ENCODE assay signal across 14 cellular contexts in the genomic region with DNA sequence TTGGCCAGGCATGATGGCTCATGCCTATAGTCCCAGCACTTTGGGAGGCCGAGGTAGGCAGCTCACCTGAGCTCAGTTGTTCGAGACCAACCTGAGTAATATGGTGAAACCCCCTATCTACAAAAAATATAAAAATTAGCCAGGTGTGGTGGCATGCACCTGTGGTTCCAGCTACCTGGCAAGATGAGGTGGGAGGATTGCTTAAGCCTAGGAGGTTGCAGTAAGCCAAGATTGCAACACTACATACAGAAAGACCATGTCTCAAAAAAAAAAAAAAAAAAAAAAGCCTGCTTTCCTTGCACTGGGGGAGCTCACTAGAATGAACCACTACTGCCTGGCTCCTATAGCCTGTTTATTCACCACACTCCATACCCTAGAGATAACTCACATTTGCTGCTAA. TPM values are rescaled to one million over a fixed set of nuclear protein-coding genes. Genes with fewer than 3 reads are reported as not detected.
DNase-seq lines count a peak whose midpoint lies in the region; ATAC-seq, FAIRE-seq and TF ChIP-seq lines count a peak whose summit lies in the region.
"Had no signal": no experiment of that assay in that cellular context is flagged by ENCODE, and none has a peak within 500 bp of the region (broad histone marks: within the 10 kb centered on the region; RNA-seq: fewer than 3 reads in every experiment).

No MANE protein-coding gene starts in this region.

- CTCF ChIA-PET in MCF 10A (lab: Yijun Ruan, JAX), result interaction anchor here (0.5 to 0.8 kb wide), 4 partner anchors 23 to 1794 kb away, joined by 3 read pairs; no protein-coding TSS in a partner anchor
- CTCF ChIA-PET in mammary epithelial cell (lab: Charles Lee; ENCODE audit: low non-redundant PET), result interaction anchor here (0.7 kb wide), 1 partner anchor 831 kb away, joined by 43 read pairs; no protein-coding TSS in a partner anchor
- CTCF ChIA-PET in HepG2 (lab: Yijun Ruan, JAX; ENCODE audit: low intra/inter-chr PET ratio, low total read pairs), result no interaction called here

- H3K4me1 ChIP-seq in breast epithelium (no peaks in the 10 kb centered on the region), mammary epithelial cell (ENCODE audit: insufficient read depth, low read length) (peaks cover 4% of the 10 kb centered on the region), HepG2 (ENCODE audit: insufficient read depth, low read length) (peaks cover 3% of the 10 kb centered on the region; the same call in 1 of the 2 replicates), aorta (ENCODE audit: control insufficient read depth in 1 of 2, insufficient read depth in 2 of 2, low read length in 2 of 2) (no peaks in the 10 kb centered on the region), small intestine (ENCODE audit: control insufficient read depth in 2 of 2, insufficient read depth in 1 of 2, low read depth in 1 of 2, low read length in 1 of 2) (peaks cover 0 to 2% of the 10 kb centered on the region in 2 donors)
- H3K4me1 ChIP-seq: HAP-1 had no signal

- H3K36me3 ChIP-seq in breast epithelium (no peaks in the 10 kb centered on the region), mammary epithelial cell (ENCODE audit: insufficient read depth, low read length) (no peaks in the 10 kb centered on the region), HepG2 (replicated peaks in 1 of 2; ENCODE audit: control insufficient read depth in 1 of 2, insufficient read depth in 2 of 2, low read length in 2 of 2) (no peaks in the 10 kb centered on the region), aorta (ENCODE audit: control insufficient read depth in 1 of 2, insufficient read depth in 2 of 2, low read length in 1 of 2) (no peaks in the 10 kb centered on the region), small intestine (ENCODE audit: control insufficient read depth in 2 of 2, insufficient read depth in 2 of 2, low read length in 2 of 2) (no peaks in the 10 kb centered on the region)
- H3K36me3 ChIP-seq: BLaER1, HAP-1 had no signal

- in situ Hi-C loops in mammary epithelial cell (cut with MboI; ENCODE audit: low sequenced_read_pairs in 2 of 2) (no loop called here), HepG2 (cut with HindIII; ENCODE audit: extremely low pct_ligation_motif_present, low pct_unique_long_range_greater_than_20kb) (no loop called here)

- no peaks in the 10 kb centered on the region for H3K9me3 Mint-ChIP-seq in MCF 10A (ENCODE audit: unreplicated experiment)
- H3K9me3 Mint-ChIP-seq: CD4-positive, CD25-positive, alpha-beta regulatory T cell had no signal

- POLR2A ChIA-PET in MCF 10A (lab: Yijun Ruan, JAX), result interaction anchor here (0.7 to 18.1 kb wide), 6 partner anchors 9 to 196 kb away, joined by 4 to 376 read pairs (median 6); a partner anchor contains a TSS
- POLR2A ChIA-PET in HepG2 (lab: Yijun Ruan, JAX), result interaction anchor here (1.3 to 1.6 kb wide), 2 partner anchors 9 to 111 kb away, joined by 3 to 4 read pairs; no protein-coding TSS in a partner anchor

- WGBS in mammary epithelial cell (ENCODE audit: low coverage, missing lambda C conversion rate), result 79% methylated on average over 2 of the region's 2 CpGs
- 49% methylated on average over 2 of the region's 2 CpGs for whole genome bisulfite sequencing in HepG2 (ENCODE audit: low lambda C conversion rate)
- WGBS in aorta, 2 donors, result 70 to 96% methylated on average over 2 of the region's 2 CpGs
- 70 to 89% (median 74%) methylated on average over 2 of the region's 2 CpGs for WGBS in small intestine, 3 donors

- no peak overlapping the region for H3K27ac Mint-ChIP-seq in MCF 10A (ENCODE audit: low read depth, unreplicated experiment)
- H3K27ac Mint-ChIP-seq: CD4-positive, CD25-positive, alpha-beta regulatory T cell had no signal

- no peaks in the 10 kb centered on the region for H3K27me3 ChIP-seq in breast epithelium
- no peaks in the 10 kb centered on the region for H3K27me3 ChIP-seq in mammary epithelial cell (ENCODE audit: insufficient read depth, low read length)
- peaks cover 0 to 2% of the 10 kb centered on the region in 2 experiments; a peak in 2 of 5 replicates for H3K27me3 ChIP-seq in HepG2 (ENCODE audit: control insufficient read depth in 1 of 2, insufficient read depth in 2 of 2, low read length in 2 of 2)
- H3K27me3 ChIP-seq in aorta (ENCODE audit: control insufficient read depth in 1 of 2, insufficient read depth in 2 of 2, low read length in 1 of 2), result no peaks in the 10 kb centered on the region
- H3K27me3 ChIP-seq in small intestine (ENCODE audit: control insufficient read depth in 2 of 2, insufficient read depth in 2 of 2, low read length in 2 of 2), result no peaks in the 10 kb centered on the region
- H3K27me3 ChIP-seq: BLaER1 had no signal

- H3K4me3 ChIP-seq in breast epithelium (no peak overlapping the region), mammary epithelial cell (replicated peaks in 1 of 3; ENCODE audit: insufficient read depth in 1 of 3, low read depth in 2 of 3, low read length in 3 of 3) (no peak overlapping the region), HepG2 (replicated peaks in 1 of 3; ENCODE audit: insufficient read depth in 1 of 3, low read depth in 2 of 3, low read length in 3 of 3) (no peak overlapping the region), aorta (ENCODE audit: low read length in 2 of 2) (no peak overlapping the region), small intestine (ENCODE audit: low read depth in 1 of 2, low read length in 2 of 2) (no peak overlapping the region)
- H3K4me3 ChIP-seq: BLaER1, HAP-1 had no signal

- FAIRE-seq in HepG2 (lab: Jason Lieb, UNC), result no peak
- FAIRE-seq in small intestine (lab: Jason Lieb, UNC), result no peak
- FAIRE-seq: H1 had no signal

- peaks cover 24% of the 10 kb centered on the region for H3K4me1 Mint-ChIP-seq in MCF 10A (ENCODE audit: insufficient read depth, unreplicated experiment)

- H2AFZ ChIP-seq in mammary epithelial cell (ENCODE audit: low read depth, low read length) (no peak overlapping the region), HepG2 (ENCODE audit: low read length) (no peak overlapping the region)

- H3K27ac ChIP-seq in breast epithelium (no peak overlapping the region), mammary epithelial cell (ENCODE audit: insufficient read depth, low read depth, low read length) (no peak overlapping the region), HepG2 (ENCODE audit: extremely low read length, insufficient read depth, low read length) (no peak overlapping the region), aorta (ENCODE audit: low read depth in 1 of 2, low read length in 2 of 2) (no peak overlapping the region), small intestine (ENCODE audit: low read depth in 1 of 2, low read length in 1 of 2) (no peak overlapping the region)
- H3K27ac ChIP-seq: BLaER1 had no signal

- no peak overlapping the region for H3K4me3 Mint-ChIP-seq in MCF 10A (ENCODE audit: unreplicated experiment)
- H3K4me3 Mint-ChIP-seq: CD4-positive, CD25-positive, alpha-beta regulatory T cell had no signal

- peak; percentile 17; the same call in 1 of the 3 replicates for ATAC-seq in HepG2
- no peak for ATAC-seq in aorta (ENCODE audit: low FRiP score)

- TF ChIP-seq EP300 in HepG2 (IDR thresholded peaks at IDR 0.05; ENCODE audit: low read depth in 2 of 2, low read length in 2 of 2) (no peak), HepG2 (CRISPR knock-in tag; IDR thresholded peaks at IDR 0.05; ENCODE audit: borderline replicate concordance) (no peak)

- H3K9ac ChIP-seq in mammary epithelial cell (ENCODE audit: insufficient read depth, low read length), result no peak overlapping the region
- no peak overlapping the region for H3K9ac ChIP-seq in HepG2 (ENCODE audit: insufficient read depth, low read depth, low read length)
- H3K9ac ChIP-seq: BLaER1 had no signal

- no peaks in the 10 kb centered on the region for H3K27me3 Mint-ChIP-seq in MCF 10A (ENCODE audit: insufficient read depth, unreplicated experiment)

- dilution Hi-C loops in mammary epithelial cell (cut with HindIII; ENCODE audit: low sequenced_read_pairs), result no loop called here

- no peak for TF ChIP-seq RAD21 in HepG2 (CRISPR knock-in tag; IDR thresholded peaks at IDR 0.05)

- H3K79me2 ChIP-seq in mammary epithelial cell (ENCODE audit: insufficient read depth, low read length) (peaks cover 5% of the 10 kb centered on the region), HepG2 (ENCODE audit: insufficient read depth, low read length) (no peaks in the 10 kb centered on the region)

- DNase-seq in MCF 10A (ENCODE audit: unreplicated experiment), result peak; percentile 76
- DNase-seq in breast epithelium (ENCODE audit: low spot score in 2 of 2), result no peak
- peak; percentile 28 for DNase-seq in mammary epithelial cell
- no peak for DNase-seq in HepG2 (ENCODE audit: low spot score)
- no peak for DNase-seq in aorta
- no peak for DNase-seq in cerebellar cortex (ENCODE audit: low spot score)
- no peak for DNase-seq in small intestine
- DNase-seq: 8988T; CD4-positive, CD25-positive, alpha-beta regulatory T cell; DMS53 had no signal

- TF ChIP-seq CTCF in MCF 10A (IDR thresholded peaks at IDR 0.05; ENCODE audit: unreplicated experiment), result no peak
- no peak for TF ChIP-seq CTCF in breast epithelium (IDR thresholded peaks at IDR 0.05)
- no peak for TF ChIP-seq CTCF in mammary epithelial cell (conservative IDR thresholded peaks at IDR 0.05 in 1 of 2, IDR thresholded peaks at IDR 0.05 in 1 of 2; ENCODE audit: extremely low read depth in 1 of 2, insufficient read depth in 1 of 2, low read depth in 1 of 2, low read length in 2 of 2)
- TF ChIP-seq CTCF in HepG2 (CRISPR knock-in tag; IDR thresholded peaks at IDR 0.05), result no peak

- TF ChIP-seq POLR2A in breast epithelium (IDR thresholded peaks at IDR 0.05), result no peak
- no peak for TF ChIP-seq POLR2A in HepG2 (IDR thresholded peaks at IDR 0.05; ENCODE audit: insufficient read depth in 1 of 2, low read depth in 2 of 2, low read length in 2 of 2)

- H3K36me3 Mint-ChIP-seq in MCF 10A (ENCODE audit: insufficient read depth, unreplicated experiment), result peaks cover 5% of the 10 kb centered on the region
- H3K36me3 Mint-ChIP-seq: CD4-positive, CD25-positive, alpha-beta regulatory T cell had no signal

- H3K9me3 ChIP-seq in breast epithelium (no peaks in the 10 kb centered on the region), mammary epithelial cell (replicated peaks; ENCODE audit: insufficient read depth, low read length) (no peaks in the 10 kb centered on the region), HepG2 (ENCODE audit: low read length) (no peaks in the 10 kb centered on the region), aorta (ENCODE audit: control insufficient read depth, low read length) (no peaks in the 10 kb centered on the region), small intestine (ENCODE audit: control insufficient read depth, low read depth) (no peaks in the 10 kb centered on the region)
- H3K9me3 ChIP-seq: BLaER1, HAP-1 had no signal

- no TSS peak for BruUV-seq in MCF 10A (replicated peaks; lab: Mats Ljungman, UMichigan)
- no TSS peak for BruUV-seq in mammary epithelial cell (replicated peaks; lab: Mats Ljungman, UMichigan)
- no TSS peak for BruUV-seq in HepG2 (replicated peaks; lab: Mats Ljungman, UMichigan)

- H4K20me1 ChIP-seq in mammary epithelial cell (ENCODE audit: insufficient read depth, low read length) (no peaks in the 10 kb centered on the region), HepG2 (ENCODE audit: insufficient read depth, low read length) (no peaks in the 10 kb centered on the region)
- H4K20me1 ChIP-seq: BLaER1 had no signal

- H3K4me2 ChIP-seq in mammary epithelial cell (ENCODE audit: insufficient read depth, low read depth, low read length) (no peak overlapping the region), HepG2 (ENCODE audit: low read depth, low read length) (no peak overlapping the region)
- H3K4me2 ChIP-seq: BLaER1 had no signal

- intact Hi-C loops in MCF 10A (cut with micrococcal nuclease), result no loop called here
- intact Hi-C loops in breast epithelium (cut with DNase I; ENCODE audit: low total_unique reads), result loop anchor here (10.0 kb wide), 1 partner anchor 207 kb away; a partner anchor contains a TSS
- intact Hi-C loops in mammary epithelial cell (cut with micrococcal nuclease), result no loop called here
- intact Hi-C loops in HepG2 (cut with micrococcal nuclease; ENCODE audit: unreplicated experiment), result no loop called here
- intact Hi-C loops in aorta (cut with DNase I), result no loop called here

RNA-seq across cellular contexts. Expression of a gene that starts 7.4 kb away (rescaled TPM):
- total RNA-seq in MCF 10A (2022) (348 and 366 TPM in 2 replicates), breast epithelium (100 to 1,000 TPM; 180 to 263 (median 236) TPM), mammary epithelial cell (100 to 1,000 TPM; 213 to 257 TPM), HepG2 (2016; rRNA removed; fragmentation: Illumina TruSeq; extraction: Trizol) (55.8 and 155 TPM in 2 replicates), aorta (100 to 1,000 TPM; 193 to 397 TPM)
- polyA plus RNA-seq in mammary epithelial cell (279 TPM), HepG2 (2011; rRNA removed) (331 and 367 TPM in 2 replicates), aorta (100 to 1,000 TPM in 1 of 2 donors, 10 to 100 TPM in 1; 48.8 to 167 TPM), small intestine (10 to 100 TPM; 81.2 to 100.0 (median 93.3) TPM)
- polyA minus RNA-seq in mammary epithelial cell, result 256 TPM
- 17.0 and 17.4 TPM in 2 replicates for total RNA-seq in HepG2 (2016; cell fraction: cytosol; rRNA removed; fragmentation: Illumina TruSeq; extraction: Trizol; ENCODE audit: low read depth)
- 56.1 and 159 TPM in 2 replicates for total RNA-seq in HepG2 (2016; cell fraction: insoluble cytoplasmic fraction; rRNA removed; fragmentation: Illumina TruSeq; extraction: Trizol)
- total RNA-seq in HepG2 (2016; cell fraction: membrane; rRNA removed; fragmentation: Illumina TruSeq; extraction: Trizol), result 24.5 and 25.4 TPM in 2 replicates
- 512 and 527 TPM in 2 replicates for total RNA-seq in HepG2 (2016; cell fraction: nucleus; rRNA removed; fragmentation: Illumina TruSeq; extraction: Trizol)
- polyA plus RNA-seq in HepG2 (2011; cell fraction: cytosol; rRNA removed), result 57.6 and 71.2 TPM in 2 replicates
- 1,062 and 1,322 TPM in 2 replicates for polyA plus RNA-seq in HepG2 (2011; cell fraction: nucleus; rRNA removed)
- polyA plus RNA-seq in HepG2 (2012), result 226 and 241 TPM in 2 replicates
- polyA plus RNA-seq in HepG2 (2016; cell fraction: cytosol; fragmentation: Illumina TruSeq; extraction: Trizol; ENCODE audit: low read depth), result 3.7 and 4.3 TPM in 2 replicates
- 67.1 and 68.7 TPM in 2 replicates for polyA plus RNA-seq in HepG2 (2016; cell fraction: insoluble cytoplasmic fraction; fragmentation: Illumina TruSeq; extraction: Trizol; ENCODE audit: low read depth)
- 13.5 TPM in 2 replicates for polyA plus RNA-seq in HepG2 (2016; cell fraction: membrane; fragmentation: Illumina TruSeq; extraction: Trizol; ENCODE audit: low read depth)
- 1,060 and 1,066 TPM in 2 replicates for polyA plus RNA-seq in HepG2 (2016; cell fraction: nucleus; fragmentation: Illumina TruSeq; extraction: Trizol; ENCODE audit: insufficient read depth, low read depth)
- 260 and 404 TPM in 2 replicates for polyA minus RNA-seq in HepG2 (2011; rRNA and poly(A)+ RNA removed; ENCODE audit: low replicate concordance)
- 43.2 and 67.4 TPM in 2 replicates for polyA minus RNA-seq in HepG2 (2011; cell fraction: cytosol; rRNA and poly(A)+ RNA removed)
- 961 and 1,136 TPM in 2 replicates for polyA minus RNA-seq in HepG2 (2011; cell fraction: nucleus; rRNA and poly(A)+ RNA removed)

RNA-seq across cellular contexts. Expression of a gene that starts 29.7 kb away (rescaled TPM):
- total RNA-seq in MCF 10A (2022), result 49.1 and 52.2 TPM in 2 replicates
- total RNA-seq in breast epithelium, result 10 to 100 TPM; 26.7 to 35.1 (median 31.8) TPM
- 10 to 100 TPM; 42.7 to 43.3 TPM for total RNA-seq in mammary epithelial cell
- polyA plus RNA-seq in mammary epithelial cell, result 42.4 TPM
- 59.1 TPM for polyA minus RNA-seq in mammary epithelial cell
- total RNA-seq in HepG2 (2016; rRNA removed; fragmentation: Illumina TruSeq; extraction: Trizol), result 51.3 and 103 TPM in 2 replicates
- 17.1 and 22.7 TPM in 2 replicates for total RNA-seq in HepG2 (2016; cell fraction: cytosol; rRNA removed; fragmentation: Illumina TruSeq; extraction: Trizol; ENCODE audit: low read depth)
- 48.3 and 106 TPM in 2 replicates for total RNA-seq in HepG2 (2016; cell fraction: insoluble cytoplasmic fraction; rRNA removed; fragmentation: Illumina TruSeq; extraction: Trizol)
- 29.4 and 31.6 TPM in 2 replicates for total RNA-seq in HepG2 (2016; cell fraction: membrane; rRNA removed; fragmentation: Illumina TruSeq; extraction: Trizol)
- total RNA-seq in HepG2 (2016; cell fraction: nucleus; rRNA removed; fragmentation: Illumina TruSeq; extraction: Trizol), result 105 and 118 TPM in 2 replicates
- polyA plus RNA-seq in HepG2 (2011; rRNA removed), result 72.5 and 74.9 TPM in 2 replicates
- 69.2 and 77.6 TPM in 2 replicates for polyA plus RNA-seq in HepG2 (2011; cell fraction: cytosol; rRNA removed)
- 125 and 131 TPM in 2 replicates for polyA plus RNA-seq in HepG2 (2011; cell fraction: nucleus; rRNA removed)
- polyA plus RNA-seq in HepG2 (2012), result 61.2 and 76.7 TPM in 2 replicates
- 13.3 and 16.7 TPM in 2 replicates for polyA plus RNA-seq in HepG2 (2016; cell fraction: cytosol; fragmentation: Illumina TruSeq; extraction: Trizol; ENCODE audit: low read depth)
- polyA plus RNA-seq in HepG2 (2016; cell fraction: insoluble cytoplasmic fraction; fragmentation: Illumina TruSeq; extraction: Trizol; ENCODE audit: low read depth), result 30.8 and 40.7 TPM in 2 replicates
- 17.3 and 20.9 TPM in 2 replicates for polyA plus RNA-seq in HepG2 (2016; cell fraction: membrane; fragmentation: Illumina TruSeq; extraction: Trizol; ENCODE audit: low read depth)
- polyA plus RNA-seq in HepG2 (2016; cell fraction: nucleus; fragmentation: Illumina TruSeq; extraction: Trizol; ENCODE audit: insufficient read depth, low read depth), result 107 and 111 TPM in 2 replicates
- polyA minus RNA-seq in HepG2 (2011; rRNA and poly(A)+ RNA removed; ENCODE audit: low replicate concordance), result 104 and 294 TPM in 2 replicates
- polyA minus RNA-seq in HepG2 (2011; cell fraction: cytosol; rRNA and poly(A)+ RNA removed), result 49.5 and 52.3 TPM in 2 replicates
- polyA minus RNA-seq in HepG2 (2011; cell fraction: nucleus; rRNA and poly(A)+ RNA removed), result 129 and 159 TPM in 2 replicates
- 10 to 100 TPM; 30.3 to 48.3 TPM for total RNA-seq in aorta
- 10 to 100 TPM; 15.5 to 18.6 TPM for polyA plus RNA-seq in aorta
- polyA plus RNA-seq in small intestine, result 10 to 100 TPM in 1 of 3 donors, 1 to 10 TPM in 2; 9.2 to 23.5 (median 9.4) TPM

RNA-seq across cellular contexts. Expression of a gene that starts 45.8 kb away (rescaled TPM):
- total RNA-seq in MCF 10A (2022) (49.9 and 56.0 TPM in 2 replicates), breast epithelium (100 to 1,000 TPM in 1 of 3 donors, 10 to 100 TPM in 2; 23.2 to 127 (median 55.7) TPM), mammary epithelial cell (100 to 1,000 TPM in 1 of 2 donors, 10 to 100 TPM in 1; 94.0 to 166 TPM), HepG2 (2016; rRNA removed; fragmentation: Illumina TruSeq; extraction: Trizol) (83.3 and 97.0 TPM in 2 replicates), aorta (10 to 100 TPM; 40.5 to 43.5 TPM)
- polyA plus RNA-seq in mammary epithelial cell (327 TPM), HepG2 (2011; rRNA removed) (151 and 157 TPM in 2 replicates), aorta (100 to 1,000 TPM in 1 of 2 donors, 10 to 100 TPM in 1; 23.9 to 256 TPM), small intestine (1,000 to 10,000 TPM in 1 of 3 donors, 100 to 1,000 TPM in 2; 286 to 1,108 (median 952) TPM)
- polyA minus RNA-seq in mammary epithelial cell, result 42.7 TPM
- 33.0 and 34.9 TPM in 2 replicates for total RNA-seq in HepG2 (2016; cell fraction: cytosol; rRNA removed; fragmentation: Illumina TruSeq; extraction: Trizol; ENCODE audit: low read depth)
- 91.8 and 96.6 TPM in 2 replicates for total RNA-seq in HepG2 (2016; cell fraction: insoluble cytoplasmic fraction; rRNA removed; fragmentation: Illumina TruSeq; extraction: Trizol)
- 38.7 and 40.7 TPM in 2 replicates for total RNA-seq in HepG2 (2016; cell fraction: membrane; rRNA removed; fragmentation: Illumina TruSeq; extraction: Trizol)
- 36.3 and 40.3 TPM in 2 replicates for total RNA-seq in HepG2 (2016; cell fraction: nucleus; rRNA removed; fragmentation: Illumina TruSeq; extraction: Trizol)
- polyA plus RNA-seq in HepG2 (2011; cell fraction: cytosol; rRNA removed), result 149 and 196 TPM in 2 replicates
- polyA plus RNA-seq in HepG2 (2011; cell fraction: nucleus; rRNA removed), result 67.9 and 94.0 TPM in 2 replicates
- polyA plus RNA-seq in HepG2 (2012), result 146 and 149 TPM in 2 replicates
- polyA plus RNA-seq in HepG2 (2016; cell fraction: cytosol; fragmentation: Illumina TruSeq; extraction: Trizol; ENCODE audit: low read depth), result 45.1 and 52.0 TPM in 2 replicates
- 141 and 157 TPM in 2 replicates for polyA plus RNA-seq in HepG2 (2016; cell fraction: insoluble cytoplasmic fraction; fragmentation: Illumina TruSeq; extraction: Trizol; ENCODE audit: low read depth)
- polyA plus RNA-seq in HepG2 (2016; cell fraction: membrane; fragmentation: Illumina TruSeq; extraction: Trizol; ENCODE audit: low read depth), result 48.0 and 51.7 TPM in 2 replicates
- polyA plus RNA-seq in HepG2 (2016; cell fraction: nucleus; fragmentation: Illumina TruSeq; extraction: Trizol; ENCODE audit: insufficient read depth, low read depth), result 89.3 and 90.1 TPM in 2 replicates
- polyA minus RNA-seq in HepG2 (2011; rRNA and poly(A)+ RNA removed; ENCODE audit: low replicate concordance), result 33.8 and 60.6 TPM in 2 replicates
- 17.8 and 20.1 TPM in 2 replicates for polyA minus RNA-seq in HepG2 (2011; cell fraction: cytosol; rRNA and poly(A)+ RNA removed)
- polyA minus RNA-seq in HepG2 (2011; cell fraction: nucleus; rRNA and poly(A)+ RNA removed), result 16.2 and 24.6 TPM in 2 replicates

RNA-seq across cellular contexts. Expression of a gene that starts 52.6 kb away (rescaled TPM):
- total RNA-seq in MCF 10A (2022) (1.6 and 3.0 TPM in 2 replicates), breast epithelium (10 to 100 TPM; 33.8 to 92.0 (median 50.8) TPM), mammary epithelial cell (1 to 10 TPM; 2.2 to 7.3 TPM), HepG2 (2016; rRNA removed; fragmentation: Illumina TruSeq; extraction: Trizol) (7.2 and 9.0 TPM in 2 replicates), aorta (10 to 100 TPM; 60.3 to 83.8 TPM)
- polyA plus RNA-seq in mammary epithelial cell (6.0 TPM), HepG2 (2011; rRNA removed) (56.7 and 68.6 TPM in 2 replicates), aorta (100 to 1,000 TPM; 180 to 186 TPM), small intestine (100 to 1,000 TPM in 1 of 3 donors, 10 to 100 TPM in 2; 80.1 to 110 (median 92.6) TPM)
- polyA minus RNA-seq in mammary epithelial cell, result 10.2 TPM
- total RNA-seq in HepG2 (2016; cell fraction: cytosol; rRNA removed; fragmentation: Illumina TruSeq; extraction: Trizol; ENCODE audit: low read depth), result 13.9 and 18.3 TPM in 2 replicates
- 7.1 and 9.2 TPM in 2 replicates for total RNA-seq in HepG2 (2016; cell fraction: insoluble cytoplasmic fraction; rRNA removed; fragmentation: Illumina TruSeq; extraction: Trizol)
- total RNA-seq in HepG2 (2016; cell fraction: membrane; rRNA removed; fragmentation: Illumina TruSeq; extraction: Trizol), result 12.5 and 15.9 TPM in 2 replicates
- 3.2 and 4.0 TPM in 2 replicates for total RNA-seq in HepG2 (2016; cell fraction: nucleus; rRNA removed; fragmentation: Illumina TruSeq; extraction: Trizol)
- polyA plus RNA-seq in HepG2 (2011; cell fraction: cytosol; rRNA removed), result 87.7 and 90.8 TPM in 2 replicates
- polyA plus RNA-seq in HepG2 (2011; cell fraction: nucleus; rRNA removed), result 35.8 and 44.7 TPM in 2 replicates
- 39.4 and 46.3 TPM in 2 replicates for polyA plus RNA-seq in HepG2 (2012)
- polyA plus RNA-seq in HepG2 (2016; cell fraction: cytosol; fragmentation: Illumina TruSeq; extraction: Trizol; ENCODE audit: low read depth), result 27.3 and 33.3 TPM in 2 replicates
- polyA plus RNA-seq in HepG2 (2016; cell fraction: insoluble cytoplasmic fraction; fragmentation: Illumina TruSeq; extraction: Trizol; ENCODE audit: low read depth), result 20.9 and 22.2 TPM in 2 replicates
- polyA plus RNA-seq in HepG2 (2016; cell fraction: membrane; fragmentation: Illumina TruSeq; extraction: Trizol; ENCODE audit: low read depth), result 21.7 and 27.9 TPM in 2 replicates
- 11.7 and 13.5 TPM in 2 replicates for polyA plus RNA-seq in HepG2 (2016; cell fraction: nucleus; fragmentation: Illumina TruSeq; extraction: Trizol; ENCODE audit: insufficient read depth, low read depth)
- 5.5 and 44.4 TPM in 2 replicates for polyA minus RNA-seq in HepG2 (2011; rRNA and poly(A)+ RNA removed; ENCODE audit: low replicate concordance)
- 7.3 and 9.1 TPM in 2 replicates for polyA minus RNA-seq in HepG2 (2011; cell fraction: cytosol; rRNA and poly(A)+ RNA removed)
- polyA minus RNA-seq in HepG2 (2011; cell fraction: nucleus; rRNA and poly(A)+ RNA removed), result 2.0 and 4.9 TPM in 2 replicates
- total RNA-seq: HT1080 had no signal

Comparison
In these comparisons a context has a peak if more than half of its experiments do, and no peak if none do; other contexts are left out.
1. DNase-seq: peak in MCF 10A (single experiment) and mammary epithelial cell (single experiment); none in breast epithelium (0 of 2), HepG2 (single experiment), aorta (0 of 2), cerebellar cortex (single experiment) and small intestine (single experiment).